Comparison of ENCODE assay signal across 9 cellular contexts in the genomic region with DNA sequence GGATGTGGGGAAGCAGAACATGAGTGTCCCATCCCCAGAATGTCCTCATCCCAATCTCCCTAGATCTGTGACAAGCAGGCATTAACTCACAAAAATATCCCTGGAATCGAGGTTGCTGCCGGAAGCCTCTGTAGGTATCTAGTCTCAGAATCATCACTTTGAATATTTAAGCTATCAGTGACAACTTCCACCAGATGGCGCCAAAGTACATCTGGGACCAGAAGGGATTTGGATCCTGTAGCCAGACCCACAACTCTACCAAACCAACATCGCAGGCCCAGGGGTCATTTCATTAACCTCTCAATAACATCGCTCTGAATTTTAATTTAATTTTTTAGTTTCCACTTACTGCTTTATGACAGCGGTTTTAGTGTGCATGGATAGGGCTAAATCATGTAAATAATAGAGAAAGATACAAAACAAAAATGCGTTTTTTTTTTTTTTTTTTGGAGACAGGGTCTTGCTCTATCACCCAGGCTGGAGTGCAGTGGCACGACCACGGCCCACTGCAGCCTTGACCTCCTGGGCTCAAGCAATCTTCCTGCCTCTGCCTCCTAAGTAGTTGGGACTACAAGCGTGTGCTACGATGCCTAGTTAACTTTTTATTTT. TPM values are rescaled to one million over a fixed set of nuclear protein-coding genes. Genes with fewer than 3 reads are reported as not detected.
DNase-seq lines count a peak whose midpoint lies in the region; ATAC-seq, FAIRE-seq and TF ChIP-seq lines count a peak whose summit lies in the region.
"Had no signal": no experiment of that assay in that cellular context is flagged by ENCODE, and none has a peak within 500 bp of the region (broad histone marks: within the 10 kb centered on the region; RNA-seq: fewer than 3 reads in every experiment).

No MANE protein-coding gene starts in this region.

- H3K27me3 Mint-ChIP-seq in activated T-cell treated with anti-CD3 and anti-CD28 coated beads, Interleukin-2, amount 50 U/mL, for 4 hours (ENCODE audit: low read depth), result no peaks in the 10 kb centered on the region

- H3K9me3 Mint-ChIP-seq in activated T-cell treated with anti-CD3 and anti-CD28 coated beads, Interleukin-2, amount 50 U/mL, for 4 hours, result no peaks in the 10 kb centered on the region

- peak; percentile 34 to 45 for ATAC-seq in activated T-cell treated with anti-CD3 and anti-CD28 coated beads, Interleukin-2, amount 50 U/mL, for 4 hours

- H3K4me3 ChIP-seq in Loucy (ENCODE audit: low read length, poor library complexity, severe bottlenecking) (no peak overlapping the region), neural cell (ENCODE audit: low read length) (no peak overlapping the region)

- TF ChIP-seq RAD21 in neural cell (conservative IDR thresholded peaks at IDR 0.05), result peak; percentile 76

- H3K9me2 ChIP-seq in Loucy (replicated peaks; ENCODE audit: low read depth, low read length) (no peaks in the 10 kb centered on the region), neural cell (ENCODE audit: insufficient read depth, low read length) (no peaks in the 10 kb centered on the region)

- peaks cover 7% of the 10 kb centered on the region for H4K20me1 ChIP-seq in Loucy (ENCODE audit: insufficient read depth, low read length, poor library complexity, severe bottlenecking)
- H4K20me1 ChIP-seq in neural cell (ENCODE audit: insufficient read depth), result no peaks in the 10 kb centered on the region

- H3K9ac ChIP-seq in Loucy (ENCODE audit: low read depth, low read length, poor library complexity, severe bottlenecking), result no peak overlapping the region
- H3K9ac ChIP-seq in neural cell (ENCODE audit: low read length), result no peak overlapping the region
- H3K9ac ChIP-seq: BLaER1 had no signal

- DNase-seq in SIG-M5 treated with dmso at 0.1 percent for 504 hours (lab: John Stamatoyannopoulos, UW; ENCODE audit: unreplicated experiment) (peak; percentile 76), SIG-M5 (lab: John Stamatoyannopoulos, UW) (no peak), RCC 7860 (ENCODE audit: low spot score) (peak; percentile 49), fibroblast of gingiva (ENCODE audit: low read depth) (peak; percentile 73), stromal cell of bone marrow (ENCODE audit: low read depth) (peak; percentile 62)
- DNase-seq in activated T-cell treated with anti-CD3 and anti-CD28 coated beads, Interleukin-2, amount 50 U/mL, for 4 hours, result peak; percentile 71

- H3K27me3 ChIP-seq in Loucy (ENCODE audit: insufficient read depth, low read length, poor library complexity, severe bottlenecking) (no peaks in the 10 kb centered on the region), neural cell (ENCODE audit: insufficient read depth, low read depth, low read length) (no peaks in the 10 kb centered on the region)
- H3K27me3 ChIP-seq: BLaER1 had no signal

- H3F3A ChIP-seq in Loucy (ENCODE audit: low read depth), result no peaks in the 10 kb centered on the region
- H3F3A ChIP-seq in neural cell (ENCODE audit: insufficient read depth, low read length, poor library complexity, severe bottlenecking), result no peaks in the 10 kb centered on the region

- peaks cover 18% of the 10 kb centered on the region for H3K4me1 ChIP-seq in Loucy (ENCODE audit: insufficient read depth, low read length, poor library complexity, severe bottlenecking)

- H3K4me2 ChIP-seq in Loucy (ENCODE audit: low read depth, low read length, poor library complexity, severe bottlenecking) (no peak overlapping the region), neural cell (ENCODE audit: low read length) (no peak overlapping the region)

- peaks cover 2% of the 10 kb centered on the region for H3K36me3 Mint-ChIP-seq in activated T-cell treated with anti-CD3 and anti-CD28 coated beads, Interleukin-2, amount 50 U/mL, for 4 hours (ENCODE audit: insufficient read depth)

- H3K9me3 ChIP-seq in Loucy (ENCODE audit: insufficient read depth, low read depth, low read length), result no peaks in the 10 kb centered on the region
- no peaks in the 10 kb centered on the region for H3K9me3 ChIP-seq in neural cell (ENCODE audit: low read length)
- H3K9me3 ChIP-seq: BLaER1 had no signal

- H3K79me2 ChIP-seq in Loucy (ENCODE audit: insufficient read depth, low read length) (peaks cover 25% of the 10 kb centered on the region), neural cell (replicated peaks; ENCODE audit: insufficient read depth, low read length) (peaks cover 29% of the 10 kb centered on the region)

- no peak for TF ChIP-seq EP300 in neural cell (conservative IDR thresholded peaks at IDR 0.05; ENCODE audit: poor library complexity, severe bottlenecking)

- H3K27ac ChIP-seq in neural cell (ENCODE audit: low read length), result no peak overlapping the region
- H3K27ac ChIP-seq: BLaER1 had no signal

- FAIRE-seq in RCC 7860 (lab: Jason Lieb, UNC), result peak; percentile 57

- no peak overlapping the region for H2AFZ ChIP-seq in Loucy (ENCODE audit: low read length)
- H2AFZ ChIP-seq in neural cell (ENCODE audit: low read depth, low read length), result no peak overlapping the region

- no peaks in the 10 kb centered on the region for H3K36me3 ChIP-seq in Loucy (ENCODE audit: insufficient read depth, low read length)
- no peaks in the 10 kb centered on the region for H3K36me3 ChIP-seq in neural cell (ENCODE audit: insufficient read depth, low read length)

- H3K4me3 Mint-ChIP-seq in activated T-cell treated with anti-CD3 and anti-CD28 coated beads, Interleukin-2, amount 50 U/mL, for 4 hours, result peak overlapping the region; percentile 74

- peaks cover 25% of the 10 kb centered on the region for H3K4me1 Mint-ChIP-seq in activated T-cell treated with anti-CD3 and anti-CD28 coated beads, Interleukin-2, amount 50 U/mL, for 4 hours (ENCODE audit: low read depth)

- TF ChIP-seq CTCF in Loucy (conservative IDR thresholded peaks at IDR 0.05; ENCODE audit: low read length) (peak; percentile 81), neural cell (IDR thresholded peaks at IDR 0.05; ENCODE audit: poor library complexity, severe bottlenecking) (peak; percentile 85)

TF ChIP-seq in neural cell, 6 proteins besides CTCF, POLR2A, EP300 and RAD21:
- TF ChIP-seq POLR2AphosphoS5 (IDR thresholded peaks at IDR 0.05) (no peak), SMC3 (conservative IDR thresholded peaks at IDR 0.05; ENCODE audit: poor library complexity) (peak; percentile 82)

RNA-seq across cellular contexts. Expression of a gene that starts 1.1 kb away (rescaled TPM):
- total RNA-seq in activated T-cell treated with anti-CD3 and anti-CD28 coated beads, Interleukin-2, amount 50 U/mL, for 4 hours, result 10 to 100 TPM; 30.4 to 37.8 (median 35.3) TPM
- 77.5 and 82.6 TPM in 2 replicates for polyA plus RNA-seq in neural cell
- polyA minus RNA-seq in neural cell, result 125 and 132 TPM in 2 replicates

RNA-seq across cellular contexts. Expression of a gene that starts 28.3 kb away (rescaled TPM):
- 1 to 10 TPM in 2 of 3 donors, under 1 TPM in 1; 0.79 to 2.3 (median 1.4) TPM for total RNA-seq in activated T-cell treated with anti-CD3 and anti-CD28 coated beads, Interleukin-2, amount 50 U/mL, for 4 hours
- not detected in 2 replicates for polyA plus RNA-seq in neural cell
- not detected in 2 replicates for polyA minus RNA-seq in neural cell

RNA-seq across cellular contexts. Expression of a gene that starts 46.6 kb away (rescaled TPM):
- total RNA-seq in activated T-cell treated with anti-CD3 and anti-CD28 coated beads, Interleukin-2, amount 50 U/mL, for 4 hours, result not detected
- 0.46 TPM in 1 of 2 replicates, not detected in the other for polyA plus RNA-seq in neural cell
- polyA minus RNA-seq in neural cell, result not detected in 2 replicates
